Comparison of ENCODE assay signal across 18 cellular contexts in the genomic region with DNA sequence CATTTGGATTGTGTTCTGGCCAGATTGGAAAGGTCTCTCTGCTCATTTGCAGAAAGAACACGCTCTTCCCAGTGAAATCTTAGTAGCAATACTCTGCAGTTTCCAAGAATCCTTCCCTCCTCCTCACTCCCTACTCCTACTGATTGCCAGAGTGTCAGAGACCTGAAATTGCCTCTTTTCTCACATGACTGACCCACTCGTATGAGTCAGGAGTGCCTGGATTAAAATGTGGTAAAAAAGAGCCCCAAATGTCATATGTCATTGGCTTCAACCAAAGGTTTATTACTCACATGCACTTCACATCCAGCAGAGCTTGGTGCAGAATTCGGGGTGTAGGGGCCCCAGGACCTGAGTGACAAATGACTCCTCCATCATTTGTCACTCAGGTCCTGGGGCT. TPM values are rescaled to one million over a fixed set of nuclear protein-coding genes. Genes with fewer than 3 reads are reported as not detected.
DNase-seq lines count a peak whose midpoint lies in the region; ATAC-seq and TF ChIP-seq lines count a peak whose summit lies in the region.
"Had no signal": no experiment of that assay in that cellular context is flagged by ENCODE, and none has a peak within 500 bp of the region (broad histone marks: within the 10 kb centered on the region; RNA-seq: fewer than 3 reads in every experiment).

No MANE protein-coding gene starts in this region.

- H3K79me1 ChIP-seq in mesendoderm (ENCODE audit: low read length) = no peaks in the 10 kb centered on the region

- H3K18ac ChIP-seq in mesendoderm (ENCODE audit: low read length) = no peak overlapping the region

- H3K9me3 ChIP-seq in HEK293 (ENCODE audit: control insufficient read depth, insufficient read depth, low read depth, low read length) (no peaks in the 10 kb centered on the region), right cardiac atrium (ENCODE audit: control insufficient read depth, low read length) (no peaks in the 10 kb centered on the region), skeletal muscle satellite cell (replicated peaks; ENCODE audit: low read length) (no peaks in the 10 kb centered on the region), adrenal gland (replicated peaks in 1 of 3) (no peaks in the 10 kb centered on the region)
- H3K9me3 ChIP-seq: BLaER1 treated with 17β-estradiol and CSF1 and Interleukin-3, amounts not matched to agents 10 nM and 100 nM; pancreas had no signal

- no peak overlapping the region for H4K5ac ChIP-seq in mesendoderm (ENCODE audit: low read length)

- ATAC-seq in right cardiac atrium = peak; percentile 54 to 83
- ATAC-seq: activated T-helper 17 cell treated with anti-CD3 and anti-CD28 coated beads, Interleukin-2, amount 50 U/mL, for 72 hours; HCT116; pancreas; SK-N-SH treated with all-trans-retinoic acid at 6 μM for 48 hours had no signal

- TF ChIP-seq POLR2A in adrenal gland (IDR thresholded peaks at IDR 0.05) = no peak

- no peak overlapping the region for H3K56ac ChIP-seq in mesendoderm (ENCODE audit: low read length)

- TF ChIP-seq CTCF in HEK293 (tag by site-specific recombination; IDR thresholded peaks at IDR 0.05) (no peak), cardiac fibroblast (IDR thresholded peaks at IDR 0.05; ENCODE audit: low read depth, low read length) (no peak), adrenal gland (IDR thresholded peaks at IDR 0.05) (no peak)

- no peaks in the 10 kb centered on the region for H3K27me3 ChIP-seq in right cardiac atrium (ENCODE audit: control insufficient read depth, insufficient read depth)
- H3K27me3 ChIP-seq in skeletal muscle satellite cell (ENCODE audit: control insufficient read depth, insufficient read depth, low read length) = peaks cover 8% of the 10 kb centered on the region
- no peaks in the 10 kb centered on the region for H3K27me3 ChIP-seq in mesendoderm (ENCODE audit: insufficient read depth, low read length, poor library complexity)
- H3K27me3 ChIP-seq in adrenal gland = no peaks in the 10 kb centered on the region
- H3K27me3 ChIP-seq: BLaER1 treated with 17β-estradiol and CSF1 and Interleukin-3, amounts not matched to agents 10 nM and 100 nM; pancreas had no signal

- H3K4me3 ChIP-seq in HEK293 (ENCODE audit: low read depth, low read length) (no peak overlapping the region), cardiac fibroblast (replicated peaks in 1 of 2; ENCODE audit: low read depth in 2 of 2, low read length in 2 of 2) (no peak overlapping the region), right cardiac atrium (ENCODE audit: low read length) (no peak overlapping the region), skeletal muscle satellite cell (ENCODE audit: low read length) (no peak overlapping the region), mesendoderm (ENCODE audit: low read length) (no peak overlapping the region), adrenal gland (no peak overlapping the region)
- H3K4me3 ChIP-seq: BLaER1 treated with 17β-estradiol and CSF1 and Interleukin-3, amounts not matched to agents 10 nM and 100 nM; dorsolateral prefrontal cortex; pancreas had no signal

- H3K4me1 ChIP-seq in HEK293 (ENCODE audit: control insufficient read depth, insufficient read depth, low read length) (no peaks in the 10 kb centered on the region), right cardiac atrium (ENCODE audit: control insufficient read depth, insufficient read depth, low read length) (no peaks in the 10 kb centered on the region), skeletal muscle satellite cell (ENCODE audit: control insufficient read depth, insufficient read depth, low read length) (peaks cover 11% of the 10 kb centered on the region), mesendoderm (ENCODE audit: control insufficient read depth, low read depth, low read length) (peaks cover 9% of the 10 kb centered on the region), adrenal gland (replicated peaks in 1 of 2) (no peaks in the 10 kb centered on the region)
- H3K4me1 ChIP-seq: pancreas had no signal

- CTCF ChIA-PET in HEK293 (lab: Yijun Ruan, JAX) = no interaction called here

- no peak overlapping the region for H2BK5ac ChIP-seq in mesendoderm (ENCODE audit: low read length)

- H3K23ac ChIP-seq in mesendoderm (ENCODE audit: low read length) = no peak overlapping the region

- H4K8ac ChIP-seq in mesendoderm (ENCODE audit: low read depth, low read length) = no peak overlapping the region

- H3K9ac ChIP-seq in skeletal muscle satellite cell (ENCODE audit: low read depth, low read length) (no peak overlapping the region), mesendoderm (ENCODE audit: low read length) (no peak overlapping the region)
- H3K9ac ChIP-seq: BLaER1 treated with 17β-estradiol and CSF1 and Interleukin-3, amounts not matched to agents 10 nM and 100 nM had no signal

- POLR2A ChIA-PET in HEK293 (lab: Yijun Ruan, JAX) = no interaction called here

- DNase-seq in cardiac fibroblast (ENCODE audit: low read depth in 2 of 2) (peak; percentile 32 to 36), right cardiac atrium (no peak), mesendoderm (no peak), NCI-H82 (lab: John Stamatoyannopoulos, UW) (no peak), adrenal gland (no peak), NCI-H1694 (lab: John Stamatoyannopoulos, UW) (no peak)
- DNase-seq: activated CD4-positive, alpha-beta memory T cell treated with anti-CD3 and anti-CD28 coated beads, Interleukin-2, amount 10 ng/mL, durations not matched to agents 7 days and 5 days; DMS79; dorsolateral prefrontal cortex; NCI-H1436 treated with DMSO at 0.1 percent for 48 hours; NCI-H446; pancreas had no signal

- H3K27ac ChIP-seq in HEK293 (ENCODE audit: extremely low read depth, low read depth, low read length) (no peak overlapping the region), right cardiac atrium (ENCODE audit: low read length) (no peak overlapping the region), mesendoderm (ENCODE audit: low read depth, low read length) (no peak overlapping the region), adrenal gland (no peak overlapping the region)
- H3K27ac ChIP-seq: BLaER1 treated with 17β-estradiol and CSF1 and Interleukin-3, amounts not matched to agents 10 nM and 100 nM; dorsolateral prefrontal cortex; pancreas had no signal

- no peak overlapping the region for H2BK120ac ChIP-seq in mesendoderm (ENCODE audit: low read depth, low read length)

- H3K79me2 ChIP-seq in mesendoderm (ENCODE audit: control insufficient read depth, insufficient read depth, low read length) = no peaks in the 10 kb centered on the region

- H2AK5ac ChIP-seq in mesendoderm (ENCODE audit: low read length) = no peak overlapping the region

- intact Hi-C loops in right cardiac atrium (cut with DNase I) = no loop called here
- intact Hi-C loops in adrenal gland (cut with DNase I) = no loop called here

- H3K4me2 ChIP-seq in skeletal muscle satellite cell (ENCODE audit: low read length) (peak overlapping the region; percentile 25), mesendoderm (ENCODE audit: low read length) (no peak overlapping the region)

- no peaks in the 10 kb centered on the region for H3K36me3 ChIP-seq in HEK293 (ENCODE audit: control insufficient read depth in 2 of 2, insufficient read depth in 1 of 2, low read length in 2 of 2)
- H3K36me3 ChIP-seq in skeletal muscle satellite cell (ENCODE audit: insufficient read depth, low read length) = no peaks in the 10 kb centered on the region
- no peaks in the 10 kb centered on the region for H3K36me3 ChIP-seq in mesendoderm (ENCODE audit: control insufficient read depth, insufficient read depth, low read length)
- no peaks in the 10 kb centered on the region for H3K36me3 ChIP-seq in adrenal gland (replicated peaks in 1 of 2)
- H3K36me3 ChIP-seq: BLaER1 treated with 17β-estradiol and CSF1 and Interleukin-3, amounts not matched to agents 10 nM and 100 nM; pancreas had no signal

- WGBS in right cardiac atrium = 61% methylated on average over 3 of the region's 3 CpGs
- no CpG with 5 or more reads among the region's 3 CpGs for WGBS in mesendoderm (ENCODE audit: extremely low coverage, insufficient coverage, low lambda C conversion rate)
- WGBS in adrenal gland, 4 donors = 58 to 64% (median 60%) methylated on average over 3 of the region's 3 CpGs

- no peak overlapping the region for H2BK15ac ChIP-seq in mesendoderm (replicated peaks; ENCODE audit: low read depth)

- no peak overlapping the region for H3K4ac ChIP-seq in mesendoderm (ENCODE audit: low read depth, low read length)

TF ChIP-seq in HEK293, 187 proteins besides CTCF, POLR2A, EP300 and RAD21:
- TF ChIP-seq KLF16 (tag by site-specific recombination; IDR thresholded peaks at IDR 0.05) (no peak), ZFHX2 (tag by site-specific recombination; conservative IDR thresholded peaks at IDR 0.05) (0 out of 2 replicates have a peak, but pooled peaks have one; percentile 9), ZNF266 (tag by site-specific recombination; IDR thresholded peaks at IDR 0.05; ENCODE audit: low read depth) (0 out of 2 replicates have a peak, but pooled peaks have one; percentile 26)

RNA-seq across cellular contexts. Expression of gene IRX3, which starts 39.7 kb away (rescaled TPM):
- total RNA-seq in right cardiac atrium (10 to 100 TPM in 3 of 4 donors, 1 to 10 TPM in 1; 9.4 to 17.8 (median 16.0) TPM), adrenal gland (10 to 100 TPM in 6 of 8 donors, 1 to 10 TPM in 2; 7.3 to 18.6 (median 12.0) TPM)
- polyA plus RNA-seq in right cardiac atrium (7.3 TPM), adrenal gland (1 to 10 TPM; 1.4 to 7.0 (median 2.8) TPM)
- 5.0 and 6.1 TPM in 2 replicates for total RNA-seq in skeletal muscle satellite cell (2012; rRNA removed)
- 1.6 TPM for polyA plus RNA-seq in mesendoderm (2013, experiment 1 of 2)
- polyA plus RNA-seq in mesendoderm (2013, experiment 2 of 2) = 2.3 TPM
- total RNA-seq: activated T-helper 17 cell treated with anti-CD3 and anti-CD28 coated beads, Interleukin-2, amount 50 U/mL, for 72 hours had no signal

Comparison
In these comparisons a context has a peak if more than half of its experiments do, and no peak if none do; other contexts are left out.
1. DNase-seq: peak in cardiac fibroblast (2 of 2); none in right cardiac atrium (0 of 3), mesendoderm (single experiment), NCI-H82 (single experiment), adrenal gland (0 of 7) and NCI-H1694 (single experiment).